Comparison of ENCODE assay signal across 27 cellular contexts in genomic region chr12:618626-619025, GRCh38. TPM values are rescaled to one million over a fixed set of nuclear protein-coding genes. Genes with fewer than 3 reads are reported as not detected.
DNase-seq lines count a peak whose midpoint lies in the region; ATAC-seq and TF ChIP-seq lines count a peak whose summit lies in the region.
"Had no signal": no experiment of that assay in that cellular context is flagged by ENCODE, and none has a peak within 500 bp of the region (broad histone marks: within the 10 kb centered on the region; RNA-seq: fewer than 3 reads in every experiment).

No MANE protein-coding gene starts in this region.

- H3K36me3 Mint-ChIP-seq in T-helper 2 cell treated with Interferon-gamma antibody and Interleukin-4, amounts not matched to agents 5 μg/mL and 100 μg/mL, for 36 hours (ENCODE audit: low read depth) = no peaks in the 10 kb centered on the region
- H3K36me3 Mint-ChIP-seq: CD4-positive, CD25-positive, alpha-beta regulatory T cell had no signal

- H3K4me1 Mint-ChIP-seq in T-helper 2 cell treated with Interferon-gamma antibody and Interleukin-4, amounts not matched to agents 5 μg/mL and 100 μg/mL, for 36 hours (ENCODE audit: low read depth) = peaks cover 38% of the 10 kb centered on the region

- no peak for DNase-seq in right cardiac atrium
- DNase-seq in Right ventricle myocardium superior = no peak
- peak; percentile 13 for DNase-seq in NCI-H2029 (lab: John Stamatoyannopoulos, UW)
- peak; percentile 69 for DNase-seq in lung (ENCODE audit: low spot score)
- DNase-seq in substantia nigra (lab: John Stamatoyannopoulos, UW) = no peak
- no peak for DNase-seq in T-helper 2 cell treated with Interferon-gamma antibody and Interleukin-4, amounts not matched to agents 5 μg/mL and 100 μg/mL, for 36 hours (ENCODE audit: low spot score)
- no peak for DNase-seq in glomerular visceral epithelial cell (ENCODE audit: extremely low spot score)
- DNase-seq: activated CD4-positive, alpha-beta T cell treated with anti-CD3 and anti-CD28 coated beads, Interleukin-2, amount 50 U/mL, for 48 hours; activated CD4-positive, CD25-positive, alpha-beta regulatory T cell; activated gamma-delta T cell treated with Interleukin-2 at 50 U/mL for 16 hours; adrenal gland; body of pancreas; CD4-positive, CD25-positive, alpha-beta regulatory T cell; cerebellar nuclear complex; dorsolateral prefrontal cortex; Kasumi-1; NCI-H2171; NCI-H510A treated with DMSO at 0.1 percent for 48 hours; nephron progenitor cell; NK-92 treated with Interleukin-12 subunit alpha and Interleukin-12 subunit beta, amount 100 ng/mL, for 24 hours; PC-9; SIG-M5; stimulated activated CD4-positive, alpha-beta T cell treated with anti-CD3 and anti-CD28 coated beads, Interleukin-4, amount 100 ng/mL, for 24 hours; SW 1271 had no signal

- no peak for ATAC-seq in right cardiac atrium
- no peak for ATAC-seq in Right ventricle myocardium superior (ENCODE audit: poor library complexity)
- ATAC-seq in lung (ENCODE audit: insufficient read depth, low FRiP score) = no peak
- ATAC-seq in HG03159 (IDR thresholded peaks at IDR 0.05; ENCODE audit: unreplicated experiment) = no peak
- ATAC-seq: body of pancreas had no signal

- H3K9me3 Mint-ChIP-seq in T-helper 2 cell treated with Interferon-gamma antibody and Interleukin-4, amounts not matched to agents 5 μg/mL and 100 μg/mL, for 36 hours = no peaks in the 10 kb centered on the region
- H3K9me3 Mint-ChIP-seq: CD4-positive, CD25-positive, alpha-beta regulatory T cell; nephron progenitor cell had no signal

- WGBS in right cardiac atrium = 81% methylated on average over 6 of the region's 6 CpGs
- WGBS in lung, 2 donors = 71 to 84% methylated on average over 6 of the region's 6 CpGs

- no peaks in the 10 kb centered on the region for H3K36me3 ChIP-seq in lung (ENCODE audit: control insufficient read depth in 2 of 2, insufficient read depth in 2 of 2, low read length in 2 of 2)
- H3K36me3 ChIP-seq: adrenal gland, thoracic aorta had no signal

- H3K27me3 Mint-ChIP-seq in T-helper 2 cell treated with Interferon-gamma antibody and Interleukin-4, amounts not matched to agents 5 μg/mL and 100 μg/mL, for 36 hours (ENCODE audit: low read depth) = no peaks in the 10 kb centered on the region
- H3K27me3 Mint-ChIP-seq: CD4-positive, CD25-positive, alpha-beta regulatory T cell had no signal

- H3K4me1 ChIP-seq in right cardiac atrium (ENCODE audit: control insufficient read depth, insufficient read depth, low read length) (peaks cover 27% of the 10 kb centered on the region), lung (ENCODE audit: control insufficient read depth in 2 of 2, insufficient read depth in 2 of 2, low read length in 2 of 2) (peaks cover 6 to 25% of the 10 kb centered on the region in 2 donors)
- H3K4me1 ChIP-seq: body of pancreas, parathyroid adenoma had no signal

- no peak overlapping the region for H3K27ac Mint-ChIP-seq in T-helper 2 cell treated with Interferon-gamma antibody and Interleukin-4, amounts not matched to agents 5 μg/mL and 100 μg/mL, for 36 hours
- H3K27ac Mint-ChIP-seq: nephron progenitor cell had no signal

- intact Hi-C loops in right cardiac atrium (cut with DNase I) = no loop called here
- intact Hi-C loops in Right ventricle myocardium superior (cut with DNase I) = no loop called here

- H3K4me3 Mint-ChIP-seq in T-helper 2 cell treated with Interferon-gamma antibody and Interleukin-4, amounts not matched to agents 5 μg/mL and 100 μg/mL, for 36 hours = no peak overlapping the region
- H3K4me3 Mint-ChIP-seq: CD4-positive, CD25-positive, alpha-beta regulatory T cell; nephron progenitor cell had no signal

- H3K4me3 ChIP-seq in right cardiac atrium (ENCODE audit: low read length) = no peak overlapping the region
- no peak overlapping the region for H3K4me3 ChIP-seq in lung
- H3K4me3 ChIP-seq: adrenal gland, body of pancreas, dorsolateral prefrontal cortex, PC-9, thoracic aorta had no signal

- TF ChIP-seq CTCF in lung (IDR thresholded peaks at IDR 0.05; ENCODE audit: control extremely low read depth, extremely low read depth) = no peak

- no peaks in the 10 kb centered on the region for H3K27me3 ChIP-seq in right cardiac atrium (ENCODE audit: control insufficient read depth, insufficient read depth)
- no peaks in the 10 kb centered on the region for H3K27me3 ChIP-seq in lung (ENCODE audit: control insufficient read depth, insufficient read depth)
- H3K27me3 ChIP-seq: adrenal gland, body of pancreas, dorsolateral prefrontal cortex had no signal

- H3K27ac ChIP-seq in right cardiac atrium (ENCODE audit: low read length) (peak overlapping the region; percentile 55), lung (ENCODE audit: low read depth in 1 of 2, low read length in 1 of 2) (peak overlapping the region in 1 of 2 donors; percentile 71), substantia nigra (ENCODE audit: low read depth, low read length, poor library complexity, severe bottlenecking) (peak overlapping the region; percentile 11)
- H3K27ac ChIP-seq: body of pancreas, parathyroid adenoma, PC-9, thoracic aorta had no signal

- H3K9me3 ChIP-seq in right cardiac atrium (ENCODE audit: control insufficient read depth, low read length) (no peaks in the 10 kb centered on the region), lung (ENCODE audit: control insufficient read depth in 2 of 2, insufficient read depth in 1 of 2, low read length in 1 of 2) (no peaks in the 10 kb centered on the region)
- H3K9me3 ChIP-seq: adrenal gland, body of pancreas, thoracic aorta had no signal

RNA-seq across cellular contexts. Expression of gene NINJ2, which starts 44.6 kb away (rescaled TPM):
- total RNA-seq in right cardiac atrium (1 to 10 TPM; 3.6 to 7.4 (median 5.5) TPM), Right ventricle myocardium superior (12.6 TPM), lung (10 to 100 TPM in 1 of 2 donors, 1 to 10 TPM in 1; 5.8 to 14.0 TPM)
- polyA plus RNA-seq in right cardiac atrium (5.9 TPM), lung (10 to 100 TPM; 14.6 to 28.4 TPM)

Comparison
In these comparisons a context has a peak if more than half of its experiments do, and no peak if none do; other contexts are left out.
1. DNase-seq: peak in NCI-H2029 (single experiment) and lung (single experiment); none in right cardiac atrium (0 of 3), Right ventricle myocardium superior (single experiment), substantia nigra (0 of 49), T-helper 2 cell treated with Interferon-gamma antibody and Interleukin-4, amounts not matched to agents 5 μg/mL and 100 μg/mL, for 36 hours (single experiment) and glomerular visceral epithelial cell (single experiment).